8 cellular contexts compared by ENCODE assay signal in genomic region chr14:47278233-47278842, GRCh38.
DNase-seq lines count a peak whose midpoint lies in the region; ATAC-seq and TF ChIP-seq lines count a peak whose summit lies in the region.

No MANE protein-coding gene starts in this region.

- POLR2A ChIA-PET in AG04449 (lab: Yijun Ruan, JAX), result no interaction called here
- POLR2A ChIA-PET in activated CD8-positive, alpha-beta T cell treated with anti-CD3 and anti-CD28 coated beads for 36 hours (lab: Charles Lee), result no interaction called here

- CTCF ChIA-PET in AG04449 (lab: Yijun Ruan, JAX), result no interaction called here
- CTCF ChIA-PET in activated CD8-positive, alpha-beta T cell treated with anti-CD3 and anti-CD28 coated beads for 36 hours (lab: Charles Lee), result interaction anchor here (1.0 to 1.2 kb wide), 2 partner anchors 13 to 35 kb away, joined by 3 to 5 read pairs; no protein-coding TSS in a partner anchor

- intact Hi-C loops in activated CD8-positive, alpha-beta T cell treated with anti-CD3 and anti-CD28 coated beads for 36 hours (cut with micrococcal nuclease), result no loop called here
- intact Hi-C loops in activated T-helper 2 cell treated with anti-CD3 and anti-CD28 coated beads, Interferon-gamma antibody, Interleukin-2, Interleukin-4, amounts not matched to agents 10 μg/mL and 5 μg/mL and 100 μg/mL, durations not matched to agents 14 hours and 24 hours and 36 hours (cut with micrococcal nuclease), result no loop called here

- peak; percentile 77 for ATAC-seq in HG02840 (IDR thresholded peaks at IDR 0.05; ENCODE audit: low FRiP score, unreplicated experiment)
- ATAC-seq in activated CD8-positive, alpha-beta T cell treated with anti-CD3 and anti-CD28 coated beads for 36 hours, result peak; percentile 37

- H3K4me3 ChIP-seq in AG04449 (ENCODE audit: low read depth, low read length), result no peak overlapping the region

- peak; percentile 29 for TF ChIP-seq CTCF in AG04449 (IDR thresholded peaks at IDR 0.05; ENCODE audit: insufficient read depth, low read length, missing control alignments)
- TF ChIP-seq CTCF in GM12872 (IDR thresholded peaks at IDR 0.05; ENCODE audit: insufficient read depth, low read depth, low read length), result peak; percentile 66
- peak; percentile 46 for TF ChIP-seq CTCF in activated CD8-positive, alpha-beta T cell treated with anti-CD3 and anti-CD28 coated beads for 36 hours (IDR thresholded peaks at IDR 0.05)

- DNase-seq in AG04449 (ENCODE audit: low read depth, low spot score) (no peak), NCI-H1930 (lab: John Stamatoyannopoulos, UW) (peak; percentile 16 to 23), hippocampal formation (lab: John Stamatoyannopoulos, UW) (peak; percentile 49 to 61)
- DNase-seq in activated CD8-positive, alpha-beta T cell treated with anti-CD3 and anti-CD28 coated beads for 36 hours, result peak; percentile 55
- DNase-seq in stimulated activated CD4-positive, alpha-beta T cell treated with anti-CD3 and anti-CD28 coated beads, Interleukin-2, amount 100 ng/mL, for 24 hours, result peak; percentile 36 to 43
- no peak for DNase-seq in activated T-helper 2 cell treated with anti-CD3 and anti-CD28 coated beads, Interferon-gamma antibody, Interleukin-2, Interleukin-4, amounts not matched to agents 10 μg/mL and 5 μg/mL and 100 μg/mL, durations not matched to agents 14 hours and 24 hours and 36 hours (ENCODE audit: low spot score)

- H3K27me3 Mint-ChIP-seq in activated CD8-positive, alpha-beta T cell treated with anti-CD3 and anti-CD28 coated beads for 36 hours, result no peaks in the 10 kb centered on the region
- H3K27me3 Mint-ChIP-seq in activated T-helper 2 cell treated with anti-CD3 and anti-CD28 coated beads, Interferon-gamma antibody, Interleukin-2, Interleukin-4, amounts not matched to agents 10 μg/mL and 5 μg/mL and 100 μg/mL, durations not matched to agents 14 hours and 24 hours and 36 hours (ENCODE audit: low read depth), result no peaks in the 10 kb centered on the region

- H3K4me1 Mint-ChIP-seq in activated CD8-positive, alpha-beta T cell treated with anti-CD3 and anti-CD28 coated beads for 36 hours (ENCODE audit: low read depth), result no peaks in the 10 kb centered on the region
- H3K4me1 Mint-ChIP-seq in activated T-helper 2 cell treated with anti-CD3 and anti-CD28 coated beads, Interferon-gamma antibody, Interleukin-2, Interleukin-4, amounts not matched to agents 10 μg/mL and 5 μg/mL and 100 μg/mL, durations not matched to agents 14 hours and 24 hours and 36 hours (ENCODE audit: low read depth), result no peaks in the 10 kb centered on the region

- no peak overlapping the region for H3K27ac Mint-ChIP-seq in activated CD8-positive, alpha-beta T cell treated with anti-CD3 and anti-CD28 coated beads for 36 hours
- H3K27ac Mint-ChIP-seq in activated T-helper 2 cell treated with anti-CD3 and anti-CD28 coated beads, Interferon-gamma antibody, Interleukin-2, Interleukin-4, amounts not matched to agents 10 μg/mL and 5 μg/mL and 100 μg/mL, durations not matched to agents 14 hours and 24 hours and 36 hours, result no peak overlapping the region

- H3K9me3 Mint-ChIP-seq in activated CD8-positive, alpha-beta T cell treated with anti-CD3 and anti-CD28 coated beads for 36 hours, result no peaks in the 10 kb centered on the region
- H3K9me3 Mint-ChIP-seq in activated T-helper 2 cell treated with anti-CD3 and anti-CD28 coated beads, Interferon-gamma antibody, Interleukin-2, Interleukin-4, amounts not matched to agents 10 μg/mL and 5 μg/mL and 100 μg/mL, durations not matched to agents 14 hours and 24 hours and 36 hours, result no peaks in the 10 kb centered on the region

- H3K4me3 Mint-ChIP-seq in activated CD8-positive, alpha-beta T cell treated with anti-CD3 and anti-CD28 coated beads for 36 hours, result no peak overlapping the region
- H3K4me3 Mint-ChIP-seq in activated T-helper 2 cell treated with anti-CD3 and anti-CD28 coated beads, Interferon-gamma antibody, Interleukin-2, Interleukin-4, amounts not matched to agents 10 μg/mL and 5 μg/mL and 100 μg/mL, durations not matched to agents 14 hours and 24 hours and 36 hours (ENCODE audit: low read depth), result no peak overlapping the region

- no peaks in the 10 kb centered on the region for H3K36me3 Mint-ChIP-seq in activated CD8-positive, alpha-beta T cell treated with anti-CD3 and anti-CD28 coated beads for 36 hours (ENCODE audit: low read depth)
- H3K36me3 Mint-ChIP-seq in activated T-helper 2 cell treated with anti-CD3 and anti-CD28 coated beads, Interferon-gamma antibody, Interleukin-2, Interleukin-4, amounts not matched to agents 10 μg/mL and 5 μg/mL and 100 μg/mL, durations not matched to agents 14 hours and 24 hours and 36 hours (ENCODE audit: low read depth), result no peaks in the 10 kb centered on the region

Comparison
In these comparisons a context has a peak if more than half of its experiments do, and no peak if none do; other contexts are left out.
1. DNase-seq: peak in NCI-H1930 (2 of 2), activated CD8-positive, alpha-beta T cell treated with anti-CD3 and anti-CD28 coated beads for 36 hours (single experiment), hippocampal formation (2 of 2) and stimulated activated CD4-positive, alpha-beta T cell treated with anti-CD3 and anti-CD28 coated beads, Interleukin-2, amount 100 ng/mL, for 24 hours (2 of 2); none in AG04449 (single experiment) and activated T-helper 2 cell treated with anti-CD3 and anti-CD28 coated beads, Interferon-gamma antibody, Interleukin-2, Interleukin-4, amounts not matched to agents 10 μg/mL and 5 μg/mL and 100 μg/mL, durations not matched to agents 14 hours and 24 hours and 36 hours (single experiment).
2. Peak in every context shown above with its lines, with median percentiles within 50 percentile points of each other: CTCF ChIP-seq.